11 cellular contexts compared by ENCODE assay signal in the genomic region with DNA sequence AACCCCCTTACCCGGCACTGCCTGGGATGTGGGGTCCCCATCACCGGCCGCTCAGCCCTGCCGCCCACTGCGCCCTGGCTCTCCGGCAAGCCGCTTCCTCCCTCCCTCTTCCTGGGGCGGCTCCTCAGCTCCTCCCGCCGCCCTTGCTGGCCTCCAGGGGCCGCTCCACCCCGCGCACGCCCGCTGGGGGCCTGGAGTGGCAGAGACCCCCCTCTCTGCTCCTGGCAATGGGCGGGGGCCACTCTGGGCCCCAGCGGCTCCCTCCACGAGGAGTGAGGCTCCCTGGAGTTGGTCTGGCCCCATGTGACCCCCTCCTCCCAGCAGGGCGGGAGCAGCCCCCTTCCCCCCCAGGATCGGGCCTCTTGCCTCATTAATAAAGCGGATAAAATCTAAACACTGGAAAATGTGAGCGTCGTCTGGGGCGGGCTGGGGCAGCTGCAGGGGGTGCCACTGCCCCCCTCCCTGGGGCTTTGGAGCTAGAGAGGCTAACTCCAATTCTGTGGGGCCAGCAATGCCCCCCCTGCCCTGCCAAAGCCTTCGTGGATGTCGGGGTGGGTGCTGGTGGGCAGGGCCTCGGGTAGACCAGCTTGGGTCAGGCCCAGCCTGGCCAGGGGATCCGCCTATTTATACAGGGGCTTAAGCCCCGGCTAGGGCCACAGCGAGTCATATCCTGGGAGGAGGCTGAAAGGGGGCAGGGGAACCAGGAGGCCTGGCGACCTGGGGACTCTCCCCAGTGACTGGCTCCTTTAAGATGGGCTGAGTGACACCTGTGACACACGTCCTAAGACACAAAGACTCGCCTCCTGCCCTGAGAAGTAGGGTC. TPM values are rescaled to one million over a fixed set of nuclear protein-coding genes. Genes with fewer than 3 reads are reported as not detected.
DNase-seq lines count a peak whose midpoint lies in the region; ATAC-seq, FAIRE-seq and TF ChIP-seq lines count a peak whose summit lies in the region.
"Had no signal": no experiment of that assay in that cellular context is flagged by ENCODE, and none has a peak within 500 bp of the region (broad histone marks: within the 10 kb centered on the region; RNA-seq: fewer than 3 reads in every experiment).

PTGER1 (minus strand) TSS at position 104 of the 823 bp plus-strand sequence. CDS start 1,034 bp downstream, outside the sequence.

- intact Hi-C loops in GM12878 (cut with micrococcal nuclease; ENCODE audit: unreplicated experiment) = loop anchor here (10.0 kb wide), 1 partner anchor 121 kb away; no protein-coding TSS in a partner anchor

- POLR2A ChIA-PET in GM12878 (lab: Charles Lee) = no interaction called here

- H3K4me2 ChIP-seq in GM12878 (ENCODE audit: control insufficient read depth, insufficient read depth) = no peak within 1 kb of the TSS

- no peak within 1 kb of the TSS for H3K27ac ChIP-seq in GM12878 (ENCODE audit: control insufficient read depth, insufficient read depth)
- H3K27ac ChIP-seq: VCaP had no signal

- H3K4me3 Mint-ChIP-seq in mesothelial cell of epicardium = peak within 1 kb of the TSS; percentile 37

- H3K9me3 Mint-ChIP-seq in mesothelial cell of epicardium = no peaks in the 10 kb centered on the region

- RAD21 ChIA-PET in GM12878 (lab: Charles Lee; ENCODE audit: unreplicated experiment) = no interaction called here

- no peak for TF ChIP-seq RAD21 in GM12878 (IDR thresholded peaks at IDR 0.05; ENCODE audit: insufficient read depth, low read depth, low read length)

- H4K20me1 ChIP-seq in GM12878 (ENCODE audit: control insufficient read depth, insufficient read depth) = no peaks in the 10 kb centered on the region; the same call in 1 of the 2 replicates

- SMC1A ChIA-PET in GM12878 (lab: Charles Lee; ENCODE audit: uncharacterized antibody, unreplicated experiment) = no interaction called here

- no peak within 1 kb of the TSS for H3K9ac ChIP-seq in GM12878 (ENCODE audit: control insufficient read depth, insufficient read depth, low read length)

- H3K4me3 ChIP-seq in NB4 (ENCODE audit: low read depth, low read length) = peak within 1 kb of the TSS; percentile 25
- H3K4me3 ChIP-seq in GM12878 = no peak within 1 kb of the TSS
- H3K4me3 ChIP-seq: skin epidermis had no signal

- peak within 1 kb of the TSS; percentile 15 for H3K27ac Mint-ChIP-seq in mesothelial cell of epicardium

- peaks cover 44% of the 10 kb centered on the region for H3K4me1 Mint-ChIP-seq in mesothelial cell of epicardium

- in situ Hi-C loops in GM12878 (cut with MboI) = no loop called here

- 9% methylated on average over 33 of the region's 33 CpGs for WGBS in GM12878 (ENCODE audit: insufficient coverage, insufficient replicate concordance, low lambda C conversion rate, missing lambda C conversion rate)

- no peaks in the 10 kb centered on the region for H3K27me3 Mint-ChIP-seq in mesothelial cell of epicardium (ENCODE audit: low read depth)

- no peaks in the 10 kb centered on the region for H3K9me3 ChIP-seq in GM12878 (replicated peaks; ENCODE audit: control insufficient read depth, insufficient read depth, low read length)

- ATAC-seq in GM12878 (peak; percentile 5; the same call in 1 of the 3 replicates), HG03457 (IDR thresholded peaks at IDR 0.05; ENCODE audit: unreplicated experiment) (no peak)

- no peak for FAIRE-seq in GM12878 (lab: Jason Lieb, UNC)
- FAIRE-seq: A204.1 had no signal

- peaks cover 4% of the 10 kb centered on the region for H3K36me3 Mint-ChIP-seq in mesothelial cell of epicardium

- CTCF ChIA-PET in GM12878 (lab: Yijun Ruan, JAX) = interaction anchor here (0.9 to 1.0 kb wide), 2 partner anchors 12 to 114 kb away, joined by 3 to 4 read pairs; no protein-coding TSS in a partner anchor

- H3K36me3 ChIP-seq in GM12878 (ENCODE audit: control insufficient read depth in 2 of 2, insufficient read depth in 2 of 2, low read length in 1 of 2) = peaks cover 0 to under 1% of the 10 kb centered on the region in 2 experiments; a peak in 2 of 4 replicates

- DNase-seq in DMS 273 (lab: John Stamatoyannopoulos, UW; ENCODE audit: unreplicated experiment) = peak; percentile 74
- DNase-seq in DMS 273 treated with DMSO at 0.1 percent for 48 hours (lab: John Stamatoyannopoulos, UW) = no peak
- DNase-seq in NB4 (ENCODE audit: low read depth) = peak; percentile 76
- no peak for DNase-seq in GM12878 (ENCODE audit: low read depth, low spot score)
- DNase-seq in mesothelial cell of epicardium (ENCODE audit: low spot score in 2 of 2, unreplicated experiment in 2 of 2) = no peak
- no peak for DNase-seq in midbrain (lab: John Stamatoyannopoulos, UW)
- DNase-seq in DMS114 treated with DMSO at 0.1 percent for 48 hours (lab: John Stamatoyannopoulos, UW; ENCODE audit: unreplicated experiment) = no peak

- H3K4me1 ChIP-seq in GM12878 (ENCODE audit: control insufficient read depth, insufficient read depth, low read length) = no peaks in the 10 kb centered on the region; the same call in 1 of the 2 replicates

- no peak for TF ChIP-seq CTCF in NB4 (IDR thresholded peaks at IDR 0.05; ENCODE audit: low read depth, low read length)
- no peak for TF ChIP-seq CTCF in GM12878 (IDR thresholded peaks at IDR 0.05 in 2 of 3, conservative IDR thresholded peaks at IDR 0.05 in 1 of 3; ENCODE audit: control insufficient read depth in 2 of 3, extremely low read depth in 1 of 3, insufficient read depth in 1 of 3, low read depth in 3 of 3, low read length in 3 of 3)
- TF ChIP-seq CTCF in mesothelial cell of epicardium (IDR thresholded peaks at IDR 0.05; ENCODE audit: unreplicated experiment) = no peak

- H2AFZ ChIP-seq in GM12878 (ENCODE audit: control insufficient read depth, low read depth, low read length) = no peak within 1 kb of the TSS

- no peak for TF ChIP-seq EP300 in GM12878 (IDR thresholded peaks at IDR 0.05; ENCODE audit: borderline replicate concordance in 1 of 2, control insufficient read depth in 1 of 2, low read depth in 2 of 2, low read length in 2 of 2)

- BruUV-seq in GM12878 (replicated peaks; lab: Mats Ljungman, UMichigan) = no TSS peak

- no peaks in the 10 kb centered on the region for H3K79me2 ChIP-seq in GM12878 (ENCODE audit: control insufficient read depth, insufficient read depth, low read length)

- TF ChIP-seq POLR2A in NB4 (IDR thresholded peaks at IDR 0.05; ENCODE audit: extremely low read depth, insufficient read length) = no peak
- TF ChIP-seq POLR2A in GM12878 (IDR thresholded peaks at IDR 0.05; ENCODE audit: low read depth, low read length) = no peak

- H3K27me3 ChIP-seq in GM12878 (replicated peaks in 1 of 2; ENCODE audit: control insufficient read depth in 2 of 2, insufficient read depth in 2 of 2, low read length in 1 of 2) = peaks cover 5 to 6% of the 10 kb centered on the region in 2 experiments; a peak in 3 of 4 replicates

TF ChIP-seq in GM12878, 131 proteins besides CTCF, POLR2A, EP300 and RAD21:
- TF ChIP-seq PKNOX1 (IDR thresholded peaks at IDR 0.05) (peak; percentile 47; the same call in 1 of the 2 replicates), MXI1 (IDR thresholded peaks at IDR 0.05; ENCODE audit: low read depth, low read length) (no peak), EED (IDR thresholded peaks at IDR 0.05; ENCODE audit: low read depth) (no peak)

RNA-seq across cellular contexts. Expression of gene PTGER1, which starts in this region (rescaled TPM):
- total RNA-seq in GM12878 (2013; cell fraction: nucleolus; rRNA removed) = not detected in 2 replicates
- total RNA-seq in GM12878 (2014; rRNA removed) (not detected in 2 replicates), GM12878 (2014; rRNA removed; fragmentation: Illumina TruSeq; extraction: Trizol) (not detected in 2 replicates), GM12878 (2021) (not detected in 2 replicates), mesothelial cell of epicardium (2.8 to 3.5 TPM (median 2.8 TPM) in 3 replicates)
- polyA plus RNA-seq in GM12878 (2011; ENCODE audit: low read depth) = not detected
- polyA plus RNA-seq in GM12878 (2011; rRNA removed) (not detected in 2 replicates), GM12878 (2014; fragmentation: Illumina TruSeq; extraction: Trizol) (not detected in 2 replicates), GM12878 (2014; fragmentation: Nextera tagmentation; extraction: Ambion mirVana) (not detected), GM12878 (2014; rRNA removed) (not detected in 2 replicates), GM12878 (2016; fragmentation: Nextera tagmentation; extraction: Ambion mirVana) (not detected)
- polyA plus RNA-seq in GM12878 (2011; cell fraction: cytosol; rRNA removed) = not detected in 2 replicates
- not detected in 2 replicates for polyA plus RNA-seq in GM12878 (2011; cell fraction: nucleus; rRNA removed)
- polyA plus RNA-seq in GM12878 (2012) = not detected in 2 replicates
- not detected in 2 replicates for polyA minus RNA-seq in GM12878 (2011; rRNA and poly(A)+ RNA removed)
- not detected in 2 replicates for polyA minus RNA-seq in GM12878 (2011; cell fraction: cytosol; rRNA and poly(A)+ RNA removed)
- not detected in 2 replicates for polyA minus RNA-seq in GM12878 (2011; cell fraction: nucleus; rRNA and poly(A)+ RNA removed)

Comparison
In these comparisons a context has a peak if more than half of its experiments do, and no peak if none do; other contexts are left out.
1. DNase-seq: peak in DMS 273 (single experiment) and NB4 (single experiment); none in DMS 273 treated with DMSO at 0.1 percent for 48 hours (single experiment), GM12878 (single experiment), mesothelial cell of epicardium (0 of 2), midbrain (single experiment) and DMS114 treated with DMSO at 0.1 percent for 48 hours (single experiment).
2. Peak in ATAC-seq in GM12878; RNA of the gene not detected or under 1 TPM.